ENCODE assay signal across 8 cellular contexts in genomic region chr9:137217276-137218211, GRCh38. TPM values are rescaled to one million over a fixed set of nuclear protein-coding genes. Genes with fewer than 3 reads are reported as not detected.
DNase-seq lines count a peak whose midpoint lies in the region; ATAC-seq and TF ChIP-seq lines count a peak whose summit lies in the region.

No MANE protein-coding gene starts in this region.

- no peaks in the 10 kb centered on the region for H3K79me2 ChIP-seq in OCI-LY1 (ENCODE audit: insufficient read depth, low read length)

- no peak overlapping the region for H2AFZ ChIP-seq in OCI-LY1 (ENCODE audit: low read length)

- H3K9me3 ChIP-seq in OCI-LY1 (ENCODE audit: low read length) (no peaks in the 10 kb centered on the region), prostate gland (no peaks in the 10 kb centered on the region)

- BruUV-seq in Calu3 (replicated peaks; lab: Mats Ljungman, UMichigan): TSS peak; percentile 24

- H3K9me3 Mint-ChIP-seq in Calu3 (ENCODE audit: low read depth, unreplicated experiment): no peaks in the 10 kb centered on the region

- peaks cover 41% of the 10 kb centered on the region for H3K36me3 Mint-ChIP-seq in Calu3 (ENCODE audit: insufficient read depth, unreplicated experiment)

- peak overlapping the region; percentile 54; the same call in 1 of the 2 replicates for H3K4me2 ChIP-seq in OCI-LY1 (ENCODE audit: low read length)

- H3K36me3 ChIP-seq in OCI-LY1 (ENCODE audit: insufficient read depth, low read length) (peaks cover 6% of the 10 kb centered on the region; the same call in 1 of the 2 replicates), prostate gland (no peaks in the 10 kb centered on the region)

- H4K20me1 ChIP-seq in OCI-LY1 (ENCODE audit: insufficient read depth, low read length): no peaks in the 10 kb centered on the region

- H3F3A ChIP-seq in OCI-LY1 (ENCODE audit: insufficient read depth, low read length): no peaks in the 10 kb centered on the region

- H3K4me3 Mint-ChIP-seq in Calu3 (ENCODE audit: low read depth, unreplicated experiment): peak overlapping the region; percentile 63

- no peaks in the 10 kb centered on the region for H3K9me2 ChIP-seq in OCI-LY1 (ENCODE audit: low read depth, low read length)

- H3K9ac ChIP-seq in OCI-LY1 (ENCODE audit: low read length): no peak overlapping the region; the same call in 1 of the 2 replicates

- peak; percentile 82 for TF ChIP-seq POLR2A in prostate gland (IDR thresholded peaks at IDR 0.05)

- peak overlapping the region; percentile 36 for H3K27ac Mint-ChIP-seq in Calu3 (ENCODE audit: unreplicated experiment)

- DNase-seq in Calu3 (peak; percentile 87), foreskin keratinocyte (peak in 1 of 2 donors; percentile 42), prostate gland (ENCODE audit: low spot score) (peak; percentile 91), NCI-H2171 (lab: John Stamatoyannopoulos, UW) (no peak), NCI-H128 (lab: John Stamatoyannopoulos, UW; ENCODE audit: unreplicated experiment) (no peak)

- no peaks in the 10 kb centered on the region for H3K27me3 Mint-ChIP-seq in Calu3 (ENCODE audit: unreplicated experiment)

- TF ChIP-seq CTCF in Calu3 (IDR thresholded peaks at IDR 0.05; ENCODE audit: unreplicated experiment): no peak
- TF ChIP-seq CTCF in OCI-LY1 (IDR thresholded peaks at IDR 0.05; ENCODE audit: low read length): no peak
- TF ChIP-seq CTCF in foreskin keratinocyte (conservative IDR thresholded peaks at IDR 0.05): peak; percentile 17
- TF ChIP-seq CTCF in prostate gland (IDR thresholded peaks at IDR 0.05): peak in 2 of 4 experiments; percentile 39 to 56

- H3K27ac ChIP-seq in OCI-LY1 (ENCODE audit: low read depth, low read length, poor library complexity, severe bottlenecking) (no peak overlapping the region), foreskin keratinocyte (no peak overlapping the region), prostate gland (peak overlapping the region; percentile 72 to 79)

- intact Hi-C loops in Calu3 (cut with micrococcal nuclease; ENCODE audit: unreplicated experiment): no loop called here
- intact Hi-C loops in prostate gland (cut with DNase I): no loop called here

- ATAC-seq in foreskin keratinocyte (peak; percentile 63), HG03520 (IDR thresholded peaks at IDR 0.05; ENCODE audit: unreplicated experiment) (no peak), HG03135 (IDR thresholded peaks at IDR 0.05; ENCODE audit: unreplicated experiment) (no peak)

- no peak overlapping the region for H3K4me3 ChIP-seq in OCI-LY1 (ENCODE audit: low read depth, low read length, poor library complexity, severe bottlenecking)
- peak overlapping the region; percentile 20 to 32 for H3K4me3 ChIP-seq in prostate gland

- H3K27me3 ChIP-seq in OCI-LY1 (ENCODE audit: insufficient read depth, low read length) (no peaks in the 10 kb centered on the region), foreskin keratinocyte (no peaks in the 10 kb centered on the region), prostate gland (replicated peaks; ENCODE audit: insufficient read depth) (no peaks in the 10 kb centered on the region)

- H3K4me1 ChIP-seq in OCI-LY1 (ENCODE audit: insufficient read depth, low read length, severe bottlenecking) (peaks cover 23% of the 10 kb centered on the region), foreskin keratinocyte (no peaks in the 10 kb centered on the region), prostate gland (replicated peaks) (peaks cover 5% of the 10 kb centered on the region)

- CTCF ChIA-PET in Calu3 (lab: Charles Lee): no interaction called here

- no peaks in the 10 kb centered on the region for H3K4me1 Mint-ChIP-seq in Calu3 (ENCODE audit: low read depth, unreplicated experiment)

- WGBS in prostate gland: 41% methylated on average over 35 of the region's 36 CpGs

RNA-seq across cellular contexts. Expression of gene RNF208, which starts 4.5 kb away (rescaled TPM):
- total RNA-seq in Calu3 (2022) (10.1 and 14.2 TPM in 2 replicates), foreskin keratinocyte (0.18 and 0.41 TPM in 2 replicates), prostate gland (1 to 10 TPM; 3.8 to 6.2 TPM)
- 1.2 and 1.6 TPM in 2 replicates for polyA plus RNA-seq in foreskin keratinocyte

RNA-seq across cellular contexts. Expression of gene CYSRT1, which starts 7.4 kb away (rescaled TPM):
- total RNA-seq in Calu3 (2022) (3.0 and 3.6 TPM in 2 replicates), foreskin keratinocyte (0.92 and 1.2 TPM in 2 replicates), prostate gland (1 to 10 TPM; 2.7 to 4.9 TPM)
- 1.0 and 1.4 TPM in 2 replicates for polyA plus RNA-seq in foreskin keratinocyte

RNA-seq across cellular contexts. Expression of gene RNF224, which starts 9.8 kb away (rescaled TPM):
- total RNA-seq in Calu3 (2022): 1.6 and 1.7 TPM in 2 replicates
- total RNA-seq in foreskin keratinocyte: not detected in 2 replicates
- not detected in 2 replicates for polyA plus RNA-seq in foreskin keratinocyte
- not detected for total RNA-seq in prostate gland

RNA-seq across cellular contexts. Expression of gene NDOR1, which starts 12.0 kb away (rescaled TPM):
- total RNA-seq in Calu3 (2022) (26.4 and 27.7 TPM in 2 replicates), foreskin keratinocyte (12.4 and 14.6 TPM in 2 replicates), prostate gland (10 to 100 TPM; 18.5 to 31.9 TPM)
- polyA plus RNA-seq in foreskin keratinocyte: 12.1 and 12.8 TPM in 2 replicates

RNA-seq across cellular contexts. Expression of gene TMEM203, which starts 12.1 kb away (rescaled TPM):
- 25.4 and 28.8 TPM in 2 replicates for total RNA-seq in Calu3 (2022)
- 30.5 and 30.8 TPM in 2 replicates for total RNA-seq in foreskin keratinocyte
- 39.3 and 41.7 TPM in 2 replicates for polyA plus RNA-seq in foreskin keratinocyte
- total RNA-seq in prostate gland: 10 to 100 TPM; 35.3 to 47.8 TPM

Comparison
In these comparisons a context has a peak if more than half of its experiments do, and no peak if none do; other contexts are left out.
1. DNase-seq: peak in Calu3 (single experiment) and prostate gland (single experiment); none in NCI-H2171 (single experiment) and NCI-H128 (single experiment).
2. H3K27ac ChIP-seq: peak in prostate gland (2 of 2); none in OCI-LY1 (single experiment) and foreskin keratinocyte (single experiment).